In the genomic region with DNA sequence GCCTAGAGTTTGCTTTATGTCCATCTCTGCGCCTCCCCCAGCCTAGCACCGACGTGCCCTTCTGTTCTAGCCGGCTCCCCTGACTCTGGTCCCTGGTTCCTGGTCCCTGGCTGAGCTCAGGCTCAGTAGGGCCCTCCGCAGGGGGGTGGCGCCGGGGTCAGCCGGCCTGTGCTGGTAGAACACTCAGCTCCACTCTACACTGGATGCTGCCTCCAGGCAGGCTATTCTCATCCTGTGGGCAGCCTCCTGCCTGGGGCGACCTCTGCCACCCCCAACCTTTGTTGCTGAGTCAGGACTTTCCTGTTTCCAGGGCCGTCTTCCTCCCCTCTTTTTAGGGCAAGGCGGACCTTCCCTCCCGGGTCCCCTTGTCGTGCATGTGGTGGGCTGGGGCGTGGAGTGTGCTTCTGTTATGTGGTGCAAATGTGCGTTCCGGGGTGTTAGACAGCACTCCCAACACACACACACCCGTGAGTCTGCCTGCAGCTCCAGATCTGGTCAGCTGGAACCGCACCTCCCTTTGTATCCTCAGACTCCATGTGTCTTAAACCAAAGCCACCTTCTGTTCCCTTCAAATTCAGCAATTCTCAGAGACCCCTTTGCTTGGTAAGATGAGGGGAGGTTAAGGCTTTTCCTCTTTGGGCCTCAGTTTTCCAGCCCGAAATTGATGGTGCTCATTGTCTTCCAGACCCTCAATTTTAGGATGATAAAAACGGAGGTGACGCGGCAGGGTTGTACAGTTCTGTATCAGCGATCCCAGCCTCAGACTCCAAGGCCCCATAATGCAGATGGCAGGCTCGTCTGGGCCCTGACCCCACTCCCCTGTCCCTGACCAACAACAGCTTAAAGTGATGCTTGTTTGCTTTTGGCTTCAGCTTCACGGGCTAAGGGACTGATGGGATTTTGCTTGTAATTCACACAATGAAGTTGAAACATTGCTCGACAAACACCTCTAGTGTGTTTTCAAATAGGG, we compare ENCODE assay signal across 23 cellular contexts.
"Had no signal": no experiment of that assay in that cellular context is flagged by ENCODE, and none has a peak within 500 bp of the region (broad histone marks: within the 10 kb centered on the region; RNA-seq: fewer than 3 reads in every experiment).

No MANE protein-coding gene starts in this region.

- H3K9ac ChIP-seq: parathyroid adenoma had no signal

- H3K4me3 ChIP-seq: breast epithelium, gastroesophageal sphincter, heart left ventricle, thoracic aorta, upper lobe of right lung had no signal

- H3K9me3 ChIP-seq: breast epithelium, gastroesophageal sphincter, heart left ventricle, thoracic aorta, upper lobe of right lung had no signal

- H3K27me3 ChIP-seq: upper lobe of right lung had no signal

- H2AFZ ChIP-seq: parathyroid adenoma had no signal

- ATAC-seq: activated CD8-positive, alpha-beta memory T cell treated with anti-CD3 and anti-CD28 coated beads, Interleukin-2, amount 10 ng/mL, durations not matched to agents 7 days and 5 days; esophagus mucosa; gastroesophageal sphincter; heart left ventricle; natural killer cell treated with Interleukin-12 subunit alpha and Interleukin-12 subunit beta and Interleukin-15 and Interleukin-18, amount 100 ng/mL, for 72 hours; sciatic nerve; stimulated activated memory B cell treated with anti-CD40 and anti-IgM and Interleukin-4, amounts not matched to agents 10 μg/mL and 1 μg/mL and 100 μg/mL, for 72 hours; T-cell; upper lobe of right lung had no signal

- H3K27ac Mint-ChIP-seq: activated B cell treated with CpG ODN at 0.5 μM for 24 hours; activated CD4-positive, alpha-beta memory T cell treated with anti-CD3 and anti-CD28 coated beads, Interleukin-2, amount 10 ng/mL, durations not matched to agents 7 days and 5 days; activated CD8-positive, alpha-beta memory T cell treated with anti-CD3 and anti-CD28 coated beads, Interleukin-2, amount 10 ng/mL, durations not matched to agents 7 days and 5 days; activated naive CD4-positive, alpha-beta T cell treated with anti-CD3 and anti-CD28 coated beads, Interleukin-2, amount 10 ng/mL, durations not matched to agents 7 days and 5 days; activated T-cell treated with anti-CD3 and anti-CD28 coated beads, Interleukin-2, amount 50 U/mL, for 24 hours; activated T-helper 2 cell treated with anti-CD3 and anti-CD28 coated beads, Interferon-gamma antibody, Interleukin-2, Interleukin-4, amounts not matched to agents 10 μg/mL and 5 μg/mL and 100 μg/mL, durations not matched to agents 14 hours and 24 hours and 36 hours; mesothelial cell of epicardium; natural killer cell treated with Interleukin-12 subunit alpha and Interleukin-12 subunit beta and Interleukin-15 and Interleukin-18, amount 100 ng/mL, for 72 hours; stimulated activated memory B cell treated with anti-CD40 and anti-IgM and Interleukin-4, amounts not matched to agents 10 μg/mL and 1 μg/mL and 100 μg/mL, for 72 hours; T-cell had no signal

- H3K4me1 Mint-ChIP-seq: activated B cell treated with CpG ODN at 0.5 μM for 24 hours; activated CD4-positive, alpha-beta memory T cell treated with anti-CD3 and anti-CD28 coated beads, Interleukin-2, amount 10 ng/mL, durations not matched to agents 7 days and 5 days; activated CD8-positive, alpha-beta memory T cell treated with anti-CD3 and anti-CD28 coated beads, Interleukin-2, amount 10 ng/mL, durations not matched to agents 7 days and 5 days; activated naive CD4-positive, alpha-beta T cell treated with anti-CD3 and anti-CD28 coated beads, Interleukin-2, amount 10 ng/mL, durations not matched to agents 7 days and 5 days; mesothelial cell of epicardium; stimulated activated memory B cell treated with anti-CD40 and anti-IgM and Interleukin-4, amounts not matched to agents 10 μg/mL and 1 μg/mL and 100 μg/mL, for 72 hours; T-cell had no signal

- H3K4me1 ChIP-seq: breast epithelium, gastroesophageal sphincter, parathyroid adenoma, upper lobe of right lung had no signal

- DNase-seq: activated B cell treated with CpG ODN at 0.5 μM for 24 hours; activated CD4-positive, alpha-beta memory T cell treated with anti-CD3 and anti-CD28 coated beads, Interleukin-2, amount 10 ng/mL, durations not matched to agents 7 days and 5 days; activated CD4-positive, alpha-beta T cell treated with anti-CD3 and anti-CD28 coated beads for 4 hours; activated CD8-positive, alpha-beta memory T cell treated with anti-CD3 and anti-CD28 coated beads, Interleukin-2, amount 10 ng/mL, durations not matched to agents 7 days and 5 days; activated naive CD4-positive, alpha-beta T cell treated with anti-CD3 and anti-CD28 coated beads, Interleukin-2, amount 10 ng/mL, durations not matched to agents 7 days and 5 days; activated T-cell treated with anti-CD3 and anti-CD28 coated beads, Interleukin-2, amount 50 U/mL, for 24 hours; cerebellar nuclear complex; effector CD4-positive, alpha-beta T cell; kidney glomerular epithelial cell; stimulated activated CD4-positive, alpha-beta T cell treated with anti-CD3 and anti-CD28 coated beads, Interleukin-4, amount 100 ng/mL, for 4 hours; T-cell; upper lobe of right lung had no signal

- H3K79me2 ChIP-seq: parathyroid adenoma had no signal

- H3K36me3 Mint-ChIP-seq: activated CD8-positive, alpha-beta memory T cell treated with anti-CD3 and anti-CD28 coated beads, Interleukin-2, amount 10 ng/mL, durations not matched to agents 7 days and 5 days; activated naive CD4-positive, alpha-beta T cell treated with anti-CD3 and anti-CD28 coated beads, Interleukin-2, amount 10 ng/mL, durations not matched to agents 7 days and 5 days; mesothelial cell of epicardium; natural killer cell treated with Interleukin-12 subunit alpha and Interleukin-12 subunit beta and Interleukin-15 and Interleukin-18, amount 100 ng/mL, for 72 hours; stimulated activated memory B cell treated with anti-CD40 and anti-IgM and Interleukin-4, amounts not matched to agents 10 μg/mL and 1 μg/mL and 100 μg/mL, for 72 hours; T-cell had no signal

- H3K36me3 ChIP-seq: breast epithelium, gastroesophageal sphincter, heart left ventricle, thoracic aorta, upper lobe of right lung had no signal

- H3K4me3 Mint-ChIP-seq: activated B cell treated with CpG ODN at 0.5 μM for 24 hours; activated CD4-positive, alpha-beta memory T cell treated with anti-CD3 and anti-CD28 coated beads, Interleukin-2, amount 10 ng/mL, durations not matched to agents 7 days and 5 days; activated CD8-positive, alpha-beta memory T cell treated with anti-CD3 and anti-CD28 coated beads, Interleukin-2, amount 10 ng/mL, durations not matched to agents 7 days and 5 days; activated naive CD4-positive, alpha-beta T cell treated with anti-CD3 and anti-CD28 coated beads, Interleukin-2, amount 10 ng/mL, durations not matched to agents 7 days and 5 days; activated T-cell treated with anti-CD3 and anti-CD28 coated beads, Interleukin-2, amount 50 U/mL, for 24 hours; mesothelial cell of epicardium; natural killer cell treated with Interleukin-12 subunit alpha and Interleukin-12 subunit beta and Interleukin-15 and Interleukin-18, amount 100 ng/mL, for 72 hours; stimulated activated memory B cell treated with anti-CD40 and anti-IgM and Interleukin-4, amounts not matched to agents 10 μg/mL and 1 μg/mL and 100 μg/mL, for 72 hours; T-cell had no signal

- H3K9me3 Mint-ChIP-seq: activated B cell treated with CpG ODN at 0.5 μM for 24 hours; activated CD4-positive, alpha-beta memory T cell treated with anti-CD3 and anti-CD28 coated beads, Interleukin-2, amount 10 ng/mL, durations not matched to agents 7 days and 5 days; activated naive CD4-positive, alpha-beta T cell treated with anti-CD3 and anti-CD28 coated beads, Interleukin-2, amount 10 ng/mL, durations not matched to agents 7 days and 5 days; activated T-cell treated with anti-CD3 and anti-CD28 coated beads, Interleukin-2, amount 50 U/mL, for 24 hours; activated T-helper 2 cell treated with anti-CD3 and anti-CD28 coated beads, Interferon-gamma antibody, Interleukin-2, Interleukin-4, amounts not matched to agents 10 μg/mL and 5 μg/mL and 100 μg/mL, durations not matched to agents 14 hours and 24 hours and 36 hours; mesothelial cell of epicardium; natural killer cell treated with Interleukin-12 subunit alpha and Interleukin-12 subunit beta and Interleukin-15 and Interleukin-18, amount 100 ng/mL, for 72 hours; stimulated activated memory B cell treated with anti-CD40 and anti-IgM and Interleukin-4, amounts not matched to agents 10 μg/mL and 1 μg/mL and 100 μg/mL, for 72 hours; T-cell had no signal

- H3K27ac ChIP-seq: breast epithelium, gastroesophageal sphincter, heart left ventricle, parathyroid adenoma, thoracic aorta, upper lobe of right lung had no signal

- H3K27me3 Mint-ChIP-seq: activated CD4-positive, alpha-beta memory T cell treated with anti-CD3 and anti-CD28 coated beads, Interleukin-2, amount 10 ng/mL, durations not matched to agents 7 days and 5 days; activated CD8-positive, alpha-beta memory T cell treated with anti-CD3 and anti-CD28 coated beads, Interleukin-2, amount 10 ng/mL, durations not matched to agents 7 days and 5 days had no signal
